12 cellular contexts compared by ENCODE assay signal in the genomic region with DNA sequence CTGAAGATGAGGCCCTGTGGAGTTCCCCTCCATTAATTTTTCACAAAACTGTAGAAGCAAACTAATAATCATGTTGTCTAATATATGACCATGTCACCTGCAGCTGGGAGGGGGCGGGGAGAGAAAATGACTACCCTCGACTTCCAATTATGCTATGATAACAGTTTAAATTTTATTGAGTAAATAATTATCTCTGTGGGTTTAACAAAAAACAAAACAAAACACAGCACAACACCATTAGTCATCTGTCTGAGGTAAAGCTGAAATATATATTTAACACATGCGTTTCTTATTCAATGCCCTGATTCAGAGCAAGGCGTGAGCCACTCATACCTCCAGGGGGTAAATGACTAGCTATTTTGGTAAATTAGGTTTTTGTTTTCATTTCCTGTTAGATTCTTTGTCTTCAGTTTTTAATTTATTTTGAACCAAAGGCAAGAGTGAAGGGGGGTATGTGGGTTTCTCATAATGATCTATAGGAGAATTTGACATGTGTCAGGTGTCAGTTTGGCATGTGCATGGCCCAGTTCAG.
DNase-seq lines count a peak whose midpoint lies in the region; ATAC-seq and TF ChIP-seq lines count a peak whose summit lies in the region.
"Had no signal": no experiment of that assay in that cellular context is flagged by ENCODE, and none has a peak within 500 bp of the region (broad histone marks: within the 10 kb centered on the region; RNA-seq: fewer than 3 reads in every experiment).

No MANE protein-coding gene starts in this region.

- peak overlapping the region in 1 of 2 donors; percentile 4 for H3K27ac Mint-ChIP-seq in natural killer cell treated with Interleukin-12 subunit alpha and Interleukin-12 subunit beta and Interleukin-15 and Interleukin-18, amount 100 ng/mL, for 72 hours
- no peak overlapping the region for H3K27ac Mint-ChIP-seq in natural killer cell
- H3K27ac Mint-ChIP-seq in stimulated activated effector memory CD8-positive, alpha-beta T cell treated with anti-CD3 and anti-CD28 coated beads, Interleukin-12 subunit alpha, Interleukin-12 subunit beta, amount 100 ng/mL, for 72 hours = peak overlapping the region; percentile 3

- no peak for DNase-seq in natural killer cell treated with Interleukin-12 subunit alpha and Interleukin-12 subunit beta and Interleukin-15 and Interleukin-18, amount 100 ng/mL, for 72 hours (ENCODE audit: low spot score)
- DNase-seq in natural killer cell = no peak
- DNase-seq in NCI-H2227 (lab: John Stamatoyannopoulos, UW; ENCODE audit: unreplicated experiment) = peak; percentile 73
- DNase-seq in stimulated activated effector memory CD8-positive, alpha-beta T cell treated with anti-CD3 and anti-CD28 coated beads, Interleukin-12 subunit alpha, Interleukin-12 subunit beta, amount 100 ng/mL, for 72 hours (ENCODE audit: low spot score in 2 of 2) = no peak
- no peak for DNase-seq in anterior cingulate cortex (lab: John Stamatoyannopoulos, UW)
- DNase-seq: BE2C, heart right ventricle, posterior cingulate gyrus, testis had no signal

- no peaks in the 10 kb centered on the region for H3K9me3 Mint-ChIP-seq in natural killer cell treated with Interleukin-12 subunit alpha and Interleukin-12 subunit beta and Interleukin-15 and Interleukin-18, amount 100 ng/mL, for 72 hours
- no peaks in the 10 kb centered on the region for H3K9me3 Mint-ChIP-seq in natural killer cell
- H3K9me3 Mint-ChIP-seq in stimulated activated effector memory CD8-positive, alpha-beta T cell treated with anti-CD3 and anti-CD28 coated beads, Interleukin-12 subunit alpha, Interleukin-12 subunit beta, amount 100 ng/mL, for 72 hours = no peaks in the 10 kb centered on the region

- H3K36me3 Mint-ChIP-seq in natural killer cell treated with Interleukin-12 subunit alpha and Interleukin-12 subunit beta and Interleukin-15 and Interleukin-18, amount 100 ng/mL, for 72 hours = no peaks in the 10 kb centered on the region
- no peaks in the 10 kb centered on the region for H3K36me3 Mint-ChIP-seq in natural killer cell
- no peaks in the 10 kb centered on the region for H3K36me3 Mint-ChIP-seq in stimulated activated effector memory CD8-positive, alpha-beta T cell treated with anti-CD3 and anti-CD28 coated beads, Interleukin-12 subunit alpha, Interleukin-12 subunit beta, amount 100 ng/mL, for 72 hours

- no peak for TF ChIP-seq CTCF in natural killer cell (IDR thresholded peaks at IDR 0.05)

- peaks cover 7 to 9% of the 10 kb centered on the region in 2 donors for H3K4me1 Mint-ChIP-seq in natural killer cell treated with Interleukin-12 subunit alpha and Interleukin-12 subunit beta and Interleukin-15 and Interleukin-18, amount 100 ng/mL, for 72 hours (ENCODE audit: low read depth in 2 of 2)
- peaks cover 0 to 2% of the 10 kb centered on the region in 2 donors for H3K4me1 Mint-ChIP-seq in natural killer cell
- H3K4me1 Mint-ChIP-seq in stimulated activated effector memory CD8-positive, alpha-beta T cell treated with anti-CD3 and anti-CD28 coated beads, Interleukin-12 subunit alpha, Interleukin-12 subunit beta, amount 100 ng/mL, for 72 hours = peaks cover 7% of the 10 kb centered on the region

- ATAC-seq in natural killer cell treated with Interleukin-12 subunit alpha and Interleukin-12 subunit beta and Interleukin-15 and Interleukin-18, amount 100 ng/mL, for 72 hours = peak in 1 of 2 donors; percentile 77
- no peak for ATAC-seq in natural killer cell
- ATAC-seq in HG02610 (IDR thresholded peaks at IDR 0.05; ENCODE audit: unreplicated experiment) = peak; percentile 58
- peak; percentile 96 for ATAC-seq in stimulated activated effector memory CD8-positive, alpha-beta T cell treated with anti-CD3 and anti-CD28 coated beads, Interleukin-12 subunit alpha, Interleukin-12 subunit beta, amount 100 ng/mL, for 72 hours
- ATAC-seq in esophagus mucosa = no peak
- no peak for ATAC-seq in HG02840 (IDR thresholded peaks at IDR 0.05; ENCODE audit: low FRiP score, unreplicated experiment)
- ATAC-seq: heart right ventricle had no signal

- intact Hi-C loops in natural killer cell (cut with micrococcal nuclease) = no loop called here

- peak overlapping the region; percentile 25 for H3K4me3 Mint-ChIP-seq in natural killer cell treated with Interleukin-12 subunit alpha and Interleukin-12 subunit beta and Interleukin-15 and Interleukin-18, amount 100 ng/mL, for 72 hours
- H3K4me3 Mint-ChIP-seq in natural killer cell = no peak overlapping the region
- H3K4me3 Mint-ChIP-seq in stimulated activated effector memory CD8-positive, alpha-beta T cell treated with anti-CD3 and anti-CD28 coated beads, Interleukin-12 subunit alpha, Interleukin-12 subunit beta, amount 100 ng/mL, for 72 hours = no peak overlapping the region

- peaks cover 0 to 5% of the 10 kb centered on the region in 2 donors for H3K27me3 Mint-ChIP-seq in natural killer cell treated with Interleukin-12 subunit alpha and Interleukin-12 subunit beta and Interleukin-15 and Interleukin-18, amount 100 ng/mL, for 72 hours
- peaks cover 0 to 3% of the 10 kb centered on the region in 2 donors for H3K27me3 Mint-ChIP-seq in natural killer cell (ENCODE audit: low read depth in 2 of 2)

Comparison
In these comparisons a context has a peak if more than half of its experiments do, and no peak if none do; other contexts are left out.
1. ATAC-seq: peak in HG02610 (single experiment) and stimulated activated effector memory CD8-positive, alpha-beta T cell treated with anti-CD3 and anti-CD28 coated beads, Interleukin-12 subunit alpha, Interleukin-12 subunit beta, amount 100 ng/mL, for 72 hours (single experiment); none in natural killer cell (0 of 3), esophagus mucosa (single experiment) and HG02840 (single experiment).